Comparison of ENCODE assay signal across 8 cellular contexts in the genomic region with DNA sequence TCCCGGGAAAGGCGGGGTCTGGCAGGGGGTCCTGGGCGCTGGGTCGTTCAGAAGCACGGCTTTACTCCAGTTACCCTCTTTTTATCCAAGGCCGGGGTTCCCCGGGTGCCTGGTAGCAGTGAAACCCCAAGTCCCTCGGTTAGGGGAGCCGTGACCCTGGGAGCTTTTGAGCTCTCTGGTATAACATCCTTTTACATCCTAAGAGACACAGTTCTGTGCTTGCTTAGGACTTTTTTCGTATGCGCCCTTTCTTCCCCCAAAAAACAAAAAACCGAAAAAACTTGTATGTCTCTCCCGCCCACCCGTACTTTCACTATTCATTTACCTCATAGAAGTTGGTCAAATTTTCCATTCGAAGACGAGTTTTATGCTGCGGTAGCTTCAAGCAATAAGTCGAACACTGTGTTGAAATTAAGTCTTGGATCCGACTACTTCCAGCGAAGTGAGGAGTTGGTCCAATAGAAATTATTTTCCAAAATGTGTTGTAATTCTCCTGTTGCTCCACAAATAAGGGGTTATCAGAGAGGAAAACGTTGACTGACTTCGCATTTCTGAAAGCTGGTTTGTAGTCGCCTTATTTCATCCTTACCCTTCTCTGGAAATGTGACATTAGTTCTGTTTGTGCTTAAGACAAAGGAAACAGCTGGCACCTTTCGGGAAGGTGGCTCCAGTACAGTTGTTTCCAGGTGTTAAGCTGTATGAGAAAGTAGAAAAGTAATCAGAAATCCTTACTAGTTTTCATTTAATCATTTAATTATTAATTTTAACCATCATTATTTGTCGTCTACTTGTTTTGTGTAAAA. TPM values are rescaled to one million over a fixed set of nuclear protein-coding genes. Genes with fewer than 3 reads are reported as not detected.
DNase-seq lines count a peak whose midpoint lies in the region; ATAC-seq, FAIRE-seq and TF ChIP-seq lines count a peak whose summit lies in the region.

No MANE protein-coding gene starts in this region.

- in situ Hi-C loops in HAP-1 (cut with MboI; ENCODE audit: low sequenced_read_pairs): no loop called here

- peak overlapping the region; percentile 77 for H3K4me3 ChIP-seq in HAP-1
- peak overlapping the region; percentile 83 for H3K4me3 ChIP-seq in MG63
- peak overlapping the region; percentile 81 to 93 for H3K4me3 ChIP-seq in esophagus (ENCODE audit: low read depth in 1 of 2, low read length in 2 of 2)
- H3K4me3 ChIP-seq in thyroid gland (replicated peaks in 1 of 3): peak overlapping the region; percentile 63 to 95 (median 95)

- TF ChIP-seq POLR2A in GM12892 (IDR thresholded peaks at IDR 0.05; ENCODE audit: low read depth, low read length) (no peak), thyroid gland (IDR thresholded peaks at IDR 0.05) (peak in 1 of 2 donors; percentile 14)

- H3K4me3 Mint-ChIP-seq in naive thymus-derived CD8-positive, alpha-beta T cell: peak overlapping the region; percentile 76 to 91 (median 87)

- peak overlapping the region; percentile 57 to 93 (median 86) for H3K27ac Mint-ChIP-seq in naive thymus-derived CD8-positive, alpha-beta T cell

- H3K4me1 ChIP-seq in HAP-1 (peaks cover 28% of the 10 kb centered on the region), esophagus (ENCODE audit: control insufficient read depth in 2 of 2, insufficient read depth in 2 of 2, low read length in 1 of 2) (peaks cover 0 to 4% of the 10 kb centered on the region in 2 donors), thyroid gland (peaks cover 15 to 26% of the 10 kb centered on the region in 2 donors)

- H3K36me3 Mint-ChIP-seq in naive thymus-derived CD8-positive, alpha-beta T cell: no peaks in the 10 kb centered on the region

- no peaks in the 10 kb centered on the region for H3K9me3 ChIP-seq in HAP-1
- no peaks in the 10 kb centered on the region for H3K9me3 ChIP-seq in MG63
- no peaks in the 10 kb centered on the region for H3K9me3 ChIP-seq in esophagus (ENCODE audit: control insufficient read depth in 2 of 2, insufficient read depth in 1 of 2, low read depth in 1 of 2, low read length in 1 of 2)
- no peaks in the 10 kb centered on the region for H3K9me3 ChIP-seq in thyroid gland

- FAIRE-seq in GM12892 (lab: Jason Lieb, UNC): peak; percentile 88

- H3K27ac ChIP-seq in esophagus (ENCODE audit: low read depth in 2 of 2, low read length in 1 of 2) (peak overlapping the region; percentile 87 to 92), thyroid gland (peak overlapping the region; percentile 40 to 96 (median 93))

- no peaks in the 10 kb centered on the region for H3K27me3 ChIP-seq in HAP-1 (ENCODE audit: low read depth)
- no peaks in the 10 kb centered on the region for H3K27me3 ChIP-seq in MG63
- no peaks in the 10 kb centered on the region for H3K27me3 ChIP-seq in esophagus (ENCODE audit: control insufficient read depth in 1 of 2, insufficient read depth in 2 of 2, low read length in 2 of 2)
- no peaks in the 10 kb centered on the region for H3K27me3 ChIP-seq in thyroid gland

- peak; percentile 15 for DNase-seq in GM12892 (ENCODE audit: insufficient read length)
- peak in 1 of 2 experiments; percentile 33 for DNase-seq in HAP-1 (ENCODE audit: low spot score in 2 of 2)
- peak; percentile 3 for DNase-seq in MG63
- DNase-seq in activated CD4-positive, alpha-beta T cell treated with anti-CD3 and anti-CD28 coated beads for 48 hours: peak; percentile 58
- peak in 8 of 10 donors; percentile 12 to 72 (median 40) for DNase-seq in naive thymus-derived CD8-positive, alpha-beta T cell
- no peak for DNase-seq in thyroid gland
- DNase-seq in NCI-H524 treated with DMSO at 0.1 percent for 48 hours (lab: John Stamatoyannopoulos, UW): no peak

- H3K27me3 Mint-ChIP-seq in naive thymus-derived CD8-positive, alpha-beta T cell: no peaks in the 10 kb centered on the region

- intact Hi-C loops in thyroid gland (cut with DNase I): no loop called here

- H3K9me3 Mint-ChIP-seq in naive thymus-derived CD8-positive, alpha-beta T cell: no peaks in the 10 kb centered on the region

- TF ChIP-seq CTCF in thyroid gland (IDR thresholded peaks at IDR 0.05): peak in 1 of 6 experiments; percentile 2

- peaks cover 14 to 66% (median 41%) of the 10 kb centered on the region in 4 donors for H3K4me1 Mint-ChIP-seq in naive thymus-derived CD8-positive, alpha-beta T cell

- POLR2A ChIA-PET in naive thymus-derived CD8-positive, alpha-beta T cell (lab: Charles Lee): interaction anchor here (1.0 to 1.8 kb wide), 2 partner anchors 27 to 36 kb away, joined by 3 to 5 read pairs; no protein-coding TSS in a partner anchor

- 0 to 1% methylated on average over 25 of the region's 25 CpGs for WGBS in esophagus, 2 donors
- WGBS in thyroid gland, 2 donors: 3 to 4% methylated on average over 21 to 25 of the region's 25 CpGs

- ATAC-seq in naive thymus-derived CD8-positive, alpha-beta T cell: peak; percentile 22 to 35

- H3K36me3 ChIP-seq in HAP-1 (replicated peaks): no peaks in the 10 kb centered on the region
- no peaks in the 10 kb centered on the region for H3K36me3 ChIP-seq in MG63
- H3K36me3 ChIP-seq in esophagus (ENCODE audit: control insufficient read depth in 2 of 2, insufficient read depth in 2 of 2, low read length in 1 of 2): no peaks in the 10 kb centered on the region
- H3K36me3 ChIP-seq in thyroid gland: no peaks in the 10 kb centered on the region

RNA-seq across cellular contexts. Expression of a gene that starts 0.8 kb away (rescaled TPM):
- polyA plus RNA-seq in GM12892 (2012; ENCODE audit: missing spikeins): 8.2 TPM
- 14.2 and 29.6 TPM in 2 replicates for total RNA-seq in MG63 (2014; rRNA removed; shearing (Covaris generic); ENCODE audit: low replicate concordance)
- 1 to 10 TPM; 2.0 to 5.3 TPM for polyA plus RNA-seq in esophagus
- 1 to 10 TPM; 8.6 to 9.9 TPM for total RNA-seq in naive thymus-derived CD8-positive, alpha-beta T cell
- polyA plus RNA-seq in naive thymus-derived CD8-positive, alpha-beta T cell: 10 to 100 TPM in 1 of 3 donors, 1 to 10 TPM in 2; 6.1 to 17.9 (median 6.1) TPM
- total RNA-seq in thyroid gland: 100 to 1,000 TPM in 3 of 4 donors, 10 to 100 TPM in 1; 71.7 to 170 (median 128) TPM

Comparison
In these comparisons a context has a peak if more than half of its experiments do, and no peak if none do; other contexts are left out.
1. DNase-seq: peak in GM12892 (single experiment), MG63 (single experiment), activated CD4-positive, alpha-beta T cell treated with anti-CD3 and anti-CD28 coated beads for 48 hours (single experiment) and naive thymus-derived CD8-positive, alpha-beta T cell (8 of 10); none in thyroid gland (0 of 2) and NCI-H524 treated with DMSO at 0.1 percent for 48 hours (single experiment).
2. Peak in every context shown above with its lines, with median percentiles within 50 percentile points of each other: H3K4me3 ChIP-seq.